16 cellular contexts compared by ENCODE assay signal in genomic region chr19:46928951-46929350, GRCh38.
DNase-seq lines count a peak whose midpoint lies in the region; ATAC-seq, FAIRE-seq and TF ChIP-seq lines count a peak whose summit lies in the region.
"Had no signal": no experiment of that assay in that cellular context is flagged by ENCODE, and none has a peak within 500 bp of the region (broad histone marks: within the 10 kb centered on the region; RNA-seq: fewer than 3 reads in every experiment).

No MANE protein-coding gene starts in this region.

- H3K4me3 ChIP-seq in A549 (no peak overlapping the region), foreskin fibroblast (ENCODE audit: low read depth in 1 of 2, low read length in 2 of 2) (no peak overlapping the region)
- H3K4me3 ChIP-seq: thoracic aorta had no signal

- H3K9me3 ChIP-seq in A549 (no peaks in the 10 kb centered on the region), H9 (ENCODE audit: control insufficient read depth, low read depth, low read length) (no peaks in the 10 kb centered on the region)
- H3K9me3 ChIP-seq: thoracic aorta had no signal

- no peak overlapping the region for H3K4ac ChIP-seq in H9 (ENCODE audit: low read depth, low read length)

- ATAC-seq in A549, result no peak
- no peak for ATAC-seq in naive thymus-derived CD8-positive, alpha-beta T cell
- no peak for ATAC-seq in activated naive CD8-positive, alpha-beta T cell treated with anti-CD3 and anti-CD28 coated beads, Interleukin-2, amount 50 U/mL, for 24 hours
- ATAC-seq: naive thymus-derived CD4-positive, alpha-beta T cell had no signal

- no peak overlapping the region for H2BK120ac ChIP-seq in H9 (ENCODE audit: low read depth, low read length, poor library complexity, severe bottlenecking)

- 78% methylated on average over 5 of the region's 5 CpGs for WGBS in A549 (ENCODE audit: missing lambda C conversion rate)
- WGBS in H9 (ENCODE audit: extremely low coverage, insufficient read length, low lambda C conversion rate), result no CpG with 5 or more reads among the region's 5 CpGs

- no peak overlapping the region for H3K56ac ChIP-seq in H9 (ENCODE audit: insufficient read length, low read depth, low read length)

- peaks cover 10% of the 10 kb centered on the region for H3K79me1 ChIP-seq in H9 (ENCODE audit: insufficient read depth, low read depth, low read length, poor library complexity, severe bottlenecking)

- no peak overlapping the region for H3K14ac ChIP-seq in H9 (ENCODE audit: insufficient read depth, low read length)

- no peak for DNase-seq in A549 (ENCODE audit: low read depth in 1 of 2, low spot score in 1 of 2)
- no peak for DNase-seq in H9
- DNase-seq in foreskin fibroblast, result peak in 1 of 2 donors; percentile 61
- DNase-seq in activated CD4-positive, alpha-beta memory T cell treated with anti-CD3 and anti-CD28 coated beads, Interleukin-2, amount 10 ng/mL, durations not matched to agents 7 days and 5 days, result no peak
- no peak for DNase-seq in AG20443 (ENCODE audit: low spot score)
- DNase-seq in naive thymus-derived CD8-positive, alpha-beta T cell, result no peak
- DNase-seq in activated naive CD8-positive, alpha-beta T cell treated with anti-CD3 and anti-CD28 coated beads, Interleukin-2, amount 50 U/mL, for 24 hours, result no peak
- DNase-seq: activated CD4-positive, alpha-beta T cell treated with anti-CD3 and anti-CD28 coated beads, Interleukin-2, amount 50 U/mL, for 48 hours; amygdala; dermis blood vessel endothelial cell; DMS153; naive thymus-derived CD4-positive, alpha-beta T cell; SIG-M5 had no signal

- H3K27me3 ChIP-seq in H9 (ENCODE audit: insufficient read depth, low read length), result no peaks in the 10 kb centered on the region

- TF ChIP-seq CTCF in A549 (IDR thresholded peaks at IDR 0.05) (peak; percentile 28; the same call in 2 of the 3 replicates), H9 (conservative IDR thresholded peaks at IDR 0.05) (peak; percentile 34; the same call in 1 of the 3 replicates), VCaP (conservative IDR thresholded peaks at IDR 0.05) (peak; percentile 28; the same call in 1 of the 2 replicates), foreskin fibroblast (IDR thresholded peaks at IDR 0.05; ENCODE audit: low read depth, low read length) (peak; percentile 26)

- no peak overlapping the region for H3K4me3 Mint-ChIP-seq in H9
- H3K4me3 Mint-ChIP-seq in activated CD4-positive, alpha-beta memory T cell treated with anti-CD3 and anti-CD28 coated beads, Interleukin-2, amount 10 ng/mL, durations not matched to agents 7 days and 5 days, result no peak overlapping the region
- H3K4me3 Mint-ChIP-seq in naive thymus-derived CD8-positive, alpha-beta T cell, result no peak overlapping the region
- no peak overlapping the region for H3K4me3 Mint-ChIP-seq in activated naive CD8-positive, alpha-beta T cell treated with anti-CD3 and anti-CD28 coated beads, Interleukin-2, amount 50 U/mL, for 24 hours
- H3K4me3 Mint-ChIP-seq: naive thymus-derived CD4-positive, alpha-beta T cell had no signal

- no peak overlapping the region for H3K27ac Mint-ChIP-seq in H9
- H3K27ac Mint-ChIP-seq in activated CD4-positive, alpha-beta memory T cell treated with anti-CD3 and anti-CD28 coated beads, Interleukin-2, amount 10 ng/mL, durations not matched to agents 7 days and 5 days, result no peak overlapping the region
- H3K27ac Mint-ChIP-seq in naive thymus-derived CD8-positive, alpha-beta T cell, result no peak overlapping the region
- no peak overlapping the region for H3K27ac Mint-ChIP-seq in activated naive CD8-positive, alpha-beta T cell treated with anti-CD3 and anti-CD28 coated beads, Interleukin-2, amount 50 U/mL, for 24 hours
- H3K27ac Mint-ChIP-seq: activated T-helper 2 cell treated with anti-CD3 and anti-CD28 coated beads, Interferon-gamma antibody, Interleukin-2, Interleukin-4, amounts not matched to agents 10 μg/mL and 5 μg/mL and 100 μg/mL, durations not matched to agents 14 hours and 24 hours and 36 hours; naive thymus-derived CD4-positive, alpha-beta T cell had no signal

- H2BK5ac ChIP-seq in H9 (ENCODE audit: insufficient read length, low read length), result no peak overlapping the region

- H3K79me2 ChIP-seq in H9 (ENCODE audit: insufficient read depth, low read length), result peaks cover 12% of the 10 kb centered on the region; the same call in 1 of the 2 replicates

- no peaks in the 10 kb centered on the region for H3K23me2 ChIP-seq in H9 (ENCODE audit: insufficient read length, low read depth, low read length, poor library complexity, severe bottlenecking)

- H4K8ac ChIP-seq in H9 (replicated peaks; ENCODE audit: insufficient read length, low read depth, low read length), result no peak overlapping the region

- peaks cover 27 to 31% of the 10 kb centered on the region in 2 experiments for H3K4me1 Mint-ChIP-seq in H9
- peaks cover 68% of the 10 kb centered on the region for H3K4me1 Mint-ChIP-seq in activated CD4-positive, alpha-beta memory T cell treated with anti-CD3 and anti-CD28 coated beads, Interleukin-2, amount 10 ng/mL, durations not matched to agents 7 days and 5 days
- peaks cover 23 to 73% (median 65%) of the 10 kb centered on the region in 4 donors for H3K4me1 Mint-ChIP-seq in naive thymus-derived CD8-positive, alpha-beta T cell
- H3K4me1 Mint-ChIP-seq in activated naive CD8-positive, alpha-beta T cell treated with anti-CD3 and anti-CD28 coated beads, Interleukin-2, amount 50 U/mL, for 24 hours, result peaks cover 41% of the 10 kb centered on the region

- H2BK12ac ChIP-seq in H9 (ENCODE audit: insufficient read length, low read depth, low read length), result no peak overlapping the region

- H3T11ph ChIP-seq in H9 (ENCODE audit: low read length), result no peak overlapping the region

- no peaks in the 10 kb centered on the region for H4K20me1 ChIP-seq in H9 (ENCODE audit: control insufficient read depth, insufficient read depth, insufficient read length)

- H2AK5ac ChIP-seq in H9 (ENCODE audit: insufficient read length, low read length), result no peak overlapping the region

- H2BK20ac ChIP-seq in H9 (ENCODE audit: low read depth, low read length, poor library complexity, severe bottlenecking), result no peak overlapping the region

- H3K27me3 Mint-ChIP-seq in H9 (ENCODE audit: low read depth), result no peaks in the 10 kb centered on the region
- no peaks in the 10 kb centered on the region for H3K27me3 Mint-ChIP-seq in activated CD4-positive, alpha-beta memory T cell treated with anti-CD3 and anti-CD28 coated beads, Interleukin-2, amount 10 ng/mL, durations not matched to agents 7 days and 5 days
- H3K27me3 Mint-ChIP-seq in naive thymus-derived CD8-positive, alpha-beta T cell, result no peaks in the 10 kb centered on the region
- no peaks in the 10 kb centered on the region for H3K27me3 Mint-ChIP-seq in activated naive CD8-positive, alpha-beta T cell treated with anti-CD3 and anti-CD28 coated beads, Interleukin-2, amount 50 U/mL, for 24 hours
- H3K27me3 Mint-ChIP-seq: naive thymus-derived CD4-positive, alpha-beta T cell had no signal

- no peak for TF ChIP-seq EP300 in A549 (IDR thresholded peaks at IDR 0.05)

- no peak overlapping the region for H3K9ac ChIP-seq in H9 (ENCODE audit: extremely low read depth, insufficient read length, low read length)

- H2BK15ac ChIP-seq in H9 (ENCODE audit: low read depth, low read length), result no peak overlapping the region

- no peak overlapping the region for H4K91ac ChIP-seq in H9 (ENCODE audit: insufficient read length, low read depth, low read length)

- H3K23ac ChIP-seq in H9 (ENCODE audit: insufficient read length, low read depth, low read length), result no peak overlapping the region

- TF ChIP-seq POLR2A in A549 (IDR thresholded peaks at IDR 0.05; ENCODE audit: low read length), result no peak

- no peak overlapping the region for H4K5ac ChIP-seq in H9 (ENCODE audit: insufficient read length, low read depth, low read length)

- no peak overlapping the region for H3K4me2 ChIP-seq in A549
- no peak overlapping the region for H3K4me2 ChIP-seq in H9 (ENCODE audit: insufficient read depth, insufficient read length, low read length)

- H3K4me1 ChIP-seq in A549 (peaks cover 91% of the 10 kb centered on the region), H9 (ENCODE audit: insufficient read depth, low read length) (no peaks in the 10 kb centered on the region; the same call in 1 of the 2 replicates)

- H3K27ac ChIP-seq in A549 (no peak overlapping the region), H9 (ENCODE audit: insufficient read length, low read depth, low read length) (no peak overlapping the region), VCaP (peak overlapping the region; percentile 96; the same call in 1 of the 2 replicates)

- CTCF ChIA-PET in A549 (lab: Yijun Ruan, JAX), result interaction anchor here (0.6 to 6.6 kb wide), 12 partner anchors 8 to 67 kb away, joined by 3 to 83 read pairs (median 3); no protein-coding TSS in a partner anchor
- CTCF ChIA-PET in activated CD4-positive, alpha-beta memory T cell treated with anti-CD3 and anti-CD28 coated beads, Interleukin-2, amount 10 ng/mL, durations not matched to agents 7 days and 5 days (lab: Charles Lee), result interaction anchor here (1.0 to 1.8 kb wide), 3 partner anchors 26 to 72 kb away, joined by 4 to 6 read pairs (median 4); no protein-coding TSS in a partner anchor

- POLR2A ChIA-PET in A549 (lab: Yijun Ruan, JAX), result no interaction called here
- POLR2A ChIA-PET in activated CD4-positive, alpha-beta memory T cell treated with anti-CD3 and anti-CD28 coated beads, Interleukin-2, amount 10 ng/mL, durations not matched to agents 7 days and 5 days (lab: Charles Lee), result interaction anchor here (0.6 to 1.0 kb wide), 2 partner anchors 24 to 67 kb away, joined by 3 read pairs; no protein-coding TSS in a partner anchor
- POLR2A ChIA-PET in naive thymus-derived CD8-positive, alpha-beta T cell (lab: Charles Lee), result interaction anchor here (0.6 kb wide), 1 partner anchor 208 kb away, joined by 4 read pairs; no protein-coding TSS in a partner anchor

- no peak for FAIRE-seq in A549 (lab: Jason Lieb, UNC)

- peak in 1 of 2 experiments; percentile 27; a peak in 3 of 5 replicates for TF ChIP-seq RAD21 in A549 (conservative IDR thresholded peaks at IDR 0.05 in 1 of 2, IDR thresholded peaks at IDR 0.05 in 1 of 2)

- no peak overlapping the region for H2AFZ ChIP-seq in H9 (ENCODE audit: low read length)

- H3K18ac ChIP-seq in H9 (ENCODE audit: insufficient read length, low read depth, low read length), result no peak overlapping the region

- no peaks in the 10 kb centered on the region for H3K36me3 Mint-ChIP-seq in H9 (ENCODE audit: insufficient read depth in 1 of 3, low read depth in 3 of 3)
- peaks cover 28% of the 10 kb centered on the region for H3K36me3 Mint-ChIP-seq in activated CD4-positive, alpha-beta memory T cell treated with anti-CD3 and anti-CD28 coated beads, Interleukin-2, amount 10 ng/mL, durations not matched to agents 7 days and 5 days (ENCODE audit: low read depth)
- peaks cover 0 to 3% (median 0%) of the 10 kb centered on the region in 3 donors for H3K36me3 Mint-ChIP-seq in naive thymus-derived CD8-positive, alpha-beta T cell
- H3K36me3 Mint-ChIP-seq in activated naive CD8-positive, alpha-beta T cell treated with anti-CD3 and anti-CD28 coated beads, Interleukin-2, amount 50 U/mL, for 24 hours (ENCODE audit: low read depth), result no peaks in the 10 kb centered on the region

- no peaks in the 10 kb centered on the region for H3K9me3 Mint-ChIP-seq in H9
- no peaks in the 10 kb centered on the region for H3K9me3 Mint-ChIP-seq in activated CD4-positive, alpha-beta memory T cell treated with anti-CD3 and anti-CD28 coated beads, Interleukin-2, amount 10 ng/mL, durations not matched to agents 7 days and 5 days
- H3K9me3 Mint-ChIP-seq in naive thymus-derived CD8-positive, alpha-beta T cell, result no peaks in the 10 kb centered on the region
- H3K9me3 Mint-ChIP-seq in activated naive CD8-positive, alpha-beta T cell treated with anti-CD3 and anti-CD28 coated beads, Interleukin-2, amount 50 U/mL, for 24 hours, result no peaks in the 10 kb centered on the region
- H3K9me3 Mint-ChIP-seq: activated T-helper 2 cell treated with anti-CD3 and anti-CD28 coated beads, Interferon-gamma antibody, Interleukin-2, Interleukin-4, amounts not matched to agents 10 μg/mL and 5 μg/mL and 100 μg/mL, durations not matched to agents 14 hours and 24 hours and 36 hours; naive thymus-derived CD4-positive, alpha-beta T cell had no signal
